ENCODE assay signal across 2 cellular contexts in the genomic region with DNA sequence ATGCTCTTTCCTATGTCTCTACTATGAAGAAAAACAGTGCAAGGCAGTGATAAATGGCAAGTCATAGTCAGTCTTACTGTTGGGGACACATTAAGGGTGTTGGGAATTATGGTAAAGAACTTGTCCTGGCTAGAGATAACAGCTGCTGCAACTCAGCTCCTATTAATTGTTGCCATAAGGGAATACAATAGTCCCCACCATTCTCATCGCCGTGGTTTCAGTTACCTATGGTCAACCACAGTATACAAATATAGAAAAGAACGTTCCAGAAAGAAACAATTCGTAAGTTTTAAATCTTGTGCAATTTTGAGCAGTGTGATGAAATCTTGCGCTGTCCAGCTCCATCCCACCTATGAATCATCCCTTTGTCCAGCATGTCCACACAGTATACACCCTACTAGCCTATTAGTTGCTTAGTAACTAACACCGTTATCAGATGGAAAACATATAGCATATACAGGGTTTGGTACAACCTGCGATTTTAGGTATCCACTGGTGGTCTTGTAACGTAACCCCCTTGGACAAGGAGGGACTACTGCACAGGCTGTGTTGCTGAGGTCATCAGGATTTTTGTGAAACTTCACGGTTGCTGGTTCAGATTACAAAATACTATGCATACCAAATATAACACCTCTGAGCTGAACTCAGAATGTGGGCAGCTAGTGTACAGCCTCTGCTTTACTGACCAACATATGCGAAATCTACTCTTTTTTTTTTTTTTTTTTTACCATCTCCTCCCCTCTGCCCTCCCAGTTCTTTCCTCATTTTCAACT.
TF ChIP-seq lines count a peak whose summit lies in the region.

No MANE protein-coding gene starts in this region.

TF ChIP-seq in A549, 52 proteins besides CTCF, POLR2A, EP300 and RAD21:
- TF ChIP-seq CHD2 (IDR thresholded peaks at IDR 0.05; ENCODE audit: low read length, partially characterized antibody) (no peak), HES2 (IDR thresholded peaks at IDR 0.05) (peak; percentile 69; the same call in 1 of the 2 replicates), FOXS1 (CRISPR knock-in tag; IDR thresholded peaks at IDR 0.05) (no peak), FOSL2 (IDR thresholded peaks at IDR 0.05) (peak; percentile 71), FOSL2 (CRISPR knock-in tag; IDR thresholded peaks at IDR 0.05) (peak; percentile 72), HOXB13 (CRISPR knock-in tag; IDR thresholded peaks at IDR 0.05; ENCODE audit: low read depth) (no peak), MAFK (IDR thresholded peaks at IDR 0.05; ENCODE audit: partially characterized antibody) (peak; percentile 41), MAX (IDR thresholded peaks at IDR 0.05) (no peak), CEBPB (IDR thresholded peaks at IDR 0.05) (peak; percentile 96), SMC3 (IDR thresholded peaks at IDR 0.05) (no peak), BHLHE40 (IDR thresholded peaks at IDR 0.05; ENCODE audit: low read depth, low read length) (no peak), HMGXB4 (CRISPR knock-in tag; IDR thresholded peaks at IDR 0.05; ENCODE audit: borderline replicate concordance) (no peak)
TF ChIP-seq in A549: peak in this region for 4.

TF ChIP-seq in IMR-90, 13 proteins besides CTCF, POLR2A, EP300 and RAD21:
- TF ChIP-seq ELK1 (IDR thresholded peaks at IDR 0.05; ENCODE audit: borderline replicate concordance, low read depth, low read length): no peak
- peak; percentile 100 for TF ChIP-seq CEBPB (IDR thresholded peaks at IDR 0.05; ENCODE audit: low read depth, low read length)
- no peak for TF ChIP-seq CHD1 (IDR thresholded peaks at IDR 0.05; ENCODE audit: low read depth, low read length)
- TF ChIP-seq SMC3 (IDR thresholded peaks at IDR 0.05; ENCODE audit: low read depth, low read length): no peak
- peak; percentile 83 for TF ChIP-seq FOS (IDR thresholded peaks at IDR 0.05; ENCODE audit: low read depth, low read length)
- TF ChIP-seq, protein P1, sequence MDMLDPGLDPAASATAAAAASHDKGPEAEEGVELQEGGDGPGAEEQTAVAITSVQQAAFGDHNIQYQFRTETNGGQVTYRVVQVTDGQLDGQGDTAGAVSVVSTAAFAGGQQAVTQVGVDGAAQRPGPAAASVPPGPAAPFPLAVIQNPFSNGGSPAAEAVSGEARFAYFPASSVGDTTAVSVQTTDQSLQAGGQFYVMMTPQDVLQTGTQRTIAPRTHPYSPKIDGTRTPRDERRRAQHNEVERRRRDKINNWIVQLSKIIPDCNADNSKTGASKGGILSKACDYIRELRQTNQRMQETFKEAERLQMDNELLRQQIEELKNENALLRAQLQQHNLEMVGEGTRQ (IDR thresholded peaks at IDR 0.05; ENCODE audit: low read depth, low read length): no peak
- no peak for TF ChIP-seq BHLHE40 (IDR thresholded peaks at IDR 0.05; ENCODE audit: low read depth, low read length)
- peak; percentile 64; the same call in 1 of the 2 replicates for TF ChIP-seq MXI1 (IDR thresholded peaks at IDR 0.05; ENCODE audit: borderline replicate concordance, low read depth, low read length)
- TF ChIP-seq RCOR1 (IDR thresholded peaks at IDR 0.05; ENCODE audit: insufficient replicate concordance, low read length): no peak
